Comparison of ENCODE assay signal across 1 cellular context in the genomic region with DNA sequence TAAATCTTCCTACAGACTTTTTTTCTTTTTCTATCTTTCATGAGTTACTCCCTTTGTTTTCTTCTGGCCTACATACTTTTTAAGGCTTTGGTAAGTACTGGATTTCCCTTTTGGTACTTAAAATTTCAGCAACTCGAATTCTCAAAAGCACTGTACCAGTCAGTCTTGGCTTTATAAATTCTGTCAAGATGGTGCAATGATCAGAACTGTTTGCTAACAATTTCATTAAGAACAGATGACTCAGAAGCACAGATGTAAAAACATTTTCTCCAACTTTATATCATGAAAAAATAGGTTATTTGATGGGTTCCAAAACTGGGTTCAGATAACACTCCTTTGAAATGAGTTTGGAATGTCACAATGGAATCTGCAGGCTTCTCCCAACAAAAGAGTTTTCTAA.
TF ChIP-seq lines count a peak whose summit lies in the region.

No MANE protein-coding gene starts in this region.

TF ChIP-seq in IMR-90, 13 proteins besides CTCF, POLR2A, EP300 and RAD21 (continued from another document):
- TF ChIP-seq CHD1 (IDR thresholded peaks at IDR 0.05; ENCODE audit: low read depth, low read length): no peak
- TF ChIP-seq, protein P1, sequence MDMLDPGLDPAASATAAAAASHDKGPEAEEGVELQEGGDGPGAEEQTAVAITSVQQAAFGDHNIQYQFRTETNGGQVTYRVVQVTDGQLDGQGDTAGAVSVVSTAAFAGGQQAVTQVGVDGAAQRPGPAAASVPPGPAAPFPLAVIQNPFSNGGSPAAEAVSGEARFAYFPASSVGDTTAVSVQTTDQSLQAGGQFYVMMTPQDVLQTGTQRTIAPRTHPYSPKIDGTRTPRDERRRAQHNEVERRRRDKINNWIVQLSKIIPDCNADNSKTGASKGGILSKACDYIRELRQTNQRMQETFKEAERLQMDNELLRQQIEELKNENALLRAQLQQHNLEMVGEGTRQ (IDR thresholded peaks at IDR 0.05; ENCODE audit: low read depth, low read length): no peak
- no peak for TF ChIP-seq MAZ (IDR thresholded peaks at IDR 0.05; ENCODE audit: borderline replicate concordance, low read depth, low read length)
- no peak for TF ChIP-seq ELK1 (IDR thresholded peaks at IDR 0.05; ENCODE audit: borderline replicate concordance, low read depth, low read length)
